ENCODE assay signal across 1 cellular context in genomic region chr11:76836613-76837291, GRCh38.
TF ChIP-seq lines count a peak whose summit lies in the region.

No MANE protein-coding gene starts in this region.

TF ChIP-seq in K562, 482 proteins besides CTCF, POLR2A, EP300 and RAD21:
- TF ChIP-seq ZNF143 (CRISPR knock-in tag; IDR thresholded peaks at IDR 0.05): no peak
